8 cellular contexts compared by ENCODE assay signal in the genomic region with DNA sequence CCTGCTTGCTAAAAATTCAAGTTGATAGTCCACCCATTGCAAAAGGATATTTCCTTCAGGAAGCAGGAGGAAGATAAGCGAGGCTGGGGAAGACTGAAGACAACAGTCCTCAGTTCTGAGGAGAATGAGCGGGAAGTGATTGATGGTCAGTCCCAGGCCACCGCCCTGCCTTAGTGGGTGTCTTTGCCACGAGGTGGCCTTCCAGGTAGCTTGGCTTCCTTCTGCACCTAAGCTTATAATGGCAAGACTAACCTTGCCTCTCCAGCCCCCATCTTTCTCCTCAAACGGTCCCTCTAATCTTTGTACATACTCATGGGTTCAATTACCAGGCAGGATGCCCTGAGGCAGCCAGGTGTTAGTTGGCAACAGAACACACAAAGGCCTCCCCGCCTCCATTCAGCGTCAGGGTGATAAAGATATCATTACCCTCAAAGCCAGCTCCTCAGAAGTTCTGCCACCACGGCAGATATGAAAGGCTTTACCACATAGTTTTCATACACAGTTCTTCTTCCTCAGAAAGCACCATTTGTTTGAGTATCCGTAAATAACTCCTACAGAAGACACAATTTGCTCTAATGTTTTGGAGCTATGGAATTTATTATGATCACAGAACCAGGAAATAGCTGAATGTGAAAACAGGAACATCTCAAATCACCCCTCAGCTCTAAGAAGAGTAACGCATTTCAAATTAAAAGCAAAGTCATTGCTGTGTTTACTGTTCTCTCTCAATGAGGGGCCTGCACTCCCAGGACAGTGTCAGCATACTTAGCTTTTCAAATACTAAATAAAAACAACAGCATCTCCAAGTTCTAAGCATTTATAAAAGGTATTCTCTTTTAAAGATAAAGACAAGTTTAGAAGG.
DNase-seq lines count a peak whose midpoint lies in the region; ATAC-seq and TF ChIP-seq lines count a peak whose summit lies in the region.

No MANE protein-coding gene starts in this region.

- H4K20me1 ChIP-seq in KMS-11 (ENCODE audit: insufficient read depth): no peaks in the 10 kb centered on the region

- 37 to 49% (median 44%) methylated on average over 10 of the region's 10 CpGs for WGBS in stomach, 5 donors

- H3K9me3 Mint-ChIP-seq in CD14-positive monocyte: no peaks in the 10 kb centered on the region
- H3K9me3 Mint-ChIP-seq in activated naive CD4-positive, alpha-beta T cell treated with anti-CD3 and anti-CD28 coated beads, Interleukin-2, amount 50 U/mL, for 72 hours: peaks cover 0 to 4% of the 10 kb centered on the region in 2 donors

- H3K27me3 ChIP-seq in KMS-11 (ENCODE audit: insufficient read depth, low read depth): no peaks in the 10 kb centered on the region
- no peaks in the 10 kb centered on the region for H3K27me3 ChIP-seq in stomach

- peaks cover 17 to 28% of the 10 kb centered on the region in 2 donors for H3K36me3 Mint-ChIP-seq in CD14-positive monocyte
- no peaks in the 10 kb centered on the region for H3K36me3 Mint-ChIP-seq in activated naive CD4-positive, alpha-beta T cell treated with anti-CD3 and anti-CD28 coated beads, Interleukin-2, amount 50 U/mL, for 72 hours

- peak; percentile 28 for ATAC-seq in GM19468 (IDR thresholded peaks at IDR 0.05; ENCODE audit: extremely low read depth, unreplicated experiment)
- ATAC-seq in activated naive CD4-positive, alpha-beta T cell treated with anti-CD3 and anti-CD28 coated beads, Interleukin-2, amount 50 U/mL, for 72 hours: peak; percentile 48 to 68

- H3K36me3 ChIP-seq in KMS-11 (ENCODE audit: insufficient read depth): no peaks in the 10 kb centered on the region
- peaks cover 0 to 7% (median 1%) of the 10 kb centered on the region in 4 donors for H3K36me3 ChIP-seq in stomach

- peaks cover 85% of the 10 kb centered on the region for H3K4me1 ChIP-seq in KMS-11 (ENCODE audit: low read depth, poor library complexity, severe bottlenecking)
- H3K4me1 ChIP-seq in stomach: peaks cover 15 to 44% (median 31%) of the 10 kb centered on the region in 4 donors

- peak overlapping the region in 1 of 2 donors; percentile 40 for H3K4me3 Mint-ChIP-seq in CD14-positive monocyte

- TF ChIP-seq POLR2A in stomach (IDR thresholded peaks at IDR 0.05): no peak

- no peak for TF ChIP-seq EP300 in stomach (IDR thresholded peaks at IDR 0.05)

- H3K27me3 Mint-ChIP-seq in CD14-positive monocyte (ENCODE audit: low read depth in 3 of 3): peaks cover 0 to 2% (median 2%) of the 10 kb centered on the region in 3 donors

- H3K27ac ChIP-seq in KMS-11 (peak overlapping the region; percentile 66), stomach (peak overlapping the region in 3 of 5 donors; percentile 50 to 57 (median 51))

- peak overlapping the region; percentile 22; the same call in 1 of the 2 replicates for H3K9ac ChIP-seq in KMS-11

- intact Hi-C loops in CD14-positive monocyte (cut with micrococcal nuclease): loop anchor here in 1 of 2 donors (5.0 kb wide), 1 partner anchor 255 kb away; no protein-coding TSS in a partner anchor
- intact Hi-C loops in stomach (cut with DNase I; ENCODE audit: low total_unique reads): loop anchor here (5.0 kb wide), 1 partner anchor 260 kb away; no protein-coding TSS in a partner anchor

- peak overlapping the region; percentile 83 for H3K4me2 ChIP-seq in KMS-11

- in situ Hi-C loops in G401 (cut with HindIII; ENCODE audit: low sequenced_read_pairs): no loop called here

- H3K4me3 ChIP-seq in KMS-11 (IDR thresholded peaks at IDR 0.05; ENCODE audit: insufficient read depth, low read depth, low read length) (no peak overlapping the region), stomach (no peak overlapping the region)

- peak overlapping the region in 6 of 7 donors; percentile 25 to 91 (median 54) for H3K27ac Mint-ChIP-seq in CD14-positive monocyte
- peak overlapping the region; percentile 5 to 15 for H3K27ac Mint-ChIP-seq in activated naive CD4-positive, alpha-beta T cell treated with anti-CD3 and anti-CD28 coated beads, Interleukin-2, amount 50 U/mL, for 72 hours

- H2AFZ ChIP-seq in KMS-11 (ENCODE audit: low read depth): 0 out of 2 replicates have a peak overlapping the region, but pooled peaks have one; percentile 3

- peaks cover 37% of the 10 kb centered on the region for H3K4me1 Mint-ChIP-seq in CD14-positive monocyte

- no peaks in the 10 kb centered on the region for H3K79me2 ChIP-seq in KMS-11 (ENCODE audit: insufficient read depth, low read depth)

- DNase-seq in CD14-positive monocyte (ENCODE audit: low spot score) (no peak), stomach (peak; percentile 60), NCI-H2171 (lab: John Stamatoyannopoulos, UW) (no peak), NCI-H226 (no peak), G401 (ENCODE audit: low spot score) (no peak)
- peak in 1 of 2 donors; percentile 11 for DNase-seq in activated naive CD4-positive, alpha-beta T cell treated with anti-CD3 and anti-CD28 coated beads, Interleukin-2, amount 50 U/mL, for 72 hours (ENCODE audit: low spot score in 2 of 2)

- no peak for TF ChIP-seq CTCF in CD14-positive monocyte (IDR thresholded peaks at IDR 0.05)
- no peak for TF ChIP-seq CTCF in KMS-11 (conservative IDR thresholded peaks at IDR 0.05; ENCODE audit: low read depth, low read length)
- TF ChIP-seq CTCF in stomach (IDR thresholded peaks at IDR 0.05): no peak

- no peaks in the 10 kb centered on the region for H3K9me3 ChIP-seq in stomach
